In genomic region chr17:78175643-78175981, GRCh38 we compare ENCODE assay signal across 17 cellular contexts. TPM values are rescaled to one million over a fixed set of nuclear protein-coding genes. Genes with fewer than 3 reads are reported as not detected.
DNase-seq lines count a peak whose midpoint lies in the region; ATAC-seq and TF ChIP-seq lines count a peak whose summit lies in the region.
"Had no signal": no experiment of that assay in that cellular context is flagged by ENCODE, and none has a peak within 500 bp of the region (broad histone marks: within the 10 kb centered on the region; RNA-seq: fewer than 3 reads in every experiment).

No MANE protein-coding gene starts in this region.

- no peak for TF ChIP-seq EP300 in suprapubic skin (IDR thresholded peaks at IDR 0.05)

- H3K36me3 ChIP-seq in left lung (peaks cover 0 to 30% of the 10 kb centered on the region in 2 donors), suprapubic skin (peaks cover 18% of the 10 kb centered on the region)

- no peak for TF ChIP-seq POLR2A in suprapubic skin (IDR thresholded peaks at IDR 0.05)

- peak overlapping the region; percentile 96 for H3K27ac ChIP-seq in VCaP
- peak overlapping the region; percentile 88 to 92 for H3K27ac ChIP-seq in left lung
- peak overlapping the region; percentile 72 for H3K27ac ChIP-seq in suprapubic skin

- H3K9me3 ChIP-seq in left lung (no peaks in the 10 kb centered on the region), suprapubic skin (no peaks in the 10 kb centered on the region)
- H3K9me3 ChIP-seq: testis had no signal

- intact Hi-C loops in left lung (cut with DNase I), result no loop called here

- no peaks in the 10 kb centered on the region for H3K27me3 ChIP-seq in left lung
- H3K27me3 ChIP-seq in suprapubic skin, result no peaks in the 10 kb centered on the region
- H3K27me3 ChIP-seq: testis had no signal

- WGBS in suprapubic skin, result 84% methylated on average over 10 of the region's 14 CpGs

- ATAC-seq in left lung (no peak), HG03139 (IDR thresholded peaks at IDR 0.05; ENCODE audit: unreplicated experiment) (no peak)
- ATAC-seq: sciatic nerve had no signal

- H3K4me3 ChIP-seq in left lung (no peak overlapping the region), suprapubic skin (no peak overlapping the region)
- H3K4me3 ChIP-seq: SK-N-MC, testis had no signal

- TF ChIP-seq CTCF in VCaP (conservative IDR thresholded peaks at IDR 0.05) (no peak), left lung (IDR thresholded peaks at IDR 0.05) (no peak), suprapubic skin (IDR thresholded peaks at IDR 0.05) (no peak)

- peaks cover 41 to 89% of the 10 kb centered on the region in 2 donors for H3K4me1 ChIP-seq in left lung
- H3K4me1 ChIP-seq in suprapubic skin, result peaks cover 65% of the 10 kb centered on the region

- peak; percentile 59 for DNase-seq in activated CD8-positive, alpha-beta memory T cell treated with anti-CD3 and anti-CD28 coated beads for 24 hours
- DNase-seq in activated CD8-positive, alpha-beta memory T cell treated with anti-CD3 and anti-CD28 coated beads, Interleukin-2, amount 50 U/mL, for 48 hours, result no peak
- no peak for DNase-seq in left lung
- DNase-seq in suprapubic skin (ENCODE audit: low spot score in 2 of 2), result no peak
- no peak for DNase-seq in EL
- DNase-seq in central memory CD4-positive, alpha-beta T cell, result no peak
- DNase-seq: activated T-cell treated with anti-CD3 and anti-CD28 coated beads, Interleukin-2, amount 50 U/mL, for 1 hour; GF-D8; islet precursor cell; testis had no signal

RNA-seq across cellular contexts. Expression of gene SYNGR2, which starts 7.2 kb away (rescaled TPM):
- total RNA-seq in left lung (100 to 1,000 TPM; 192 to 227 TPM), suprapubic skin (100 to 1,000 TPM; 127 to 139 (median 133) TPM)

RNA-seq across cellular contexts. Expression of gene TK1, which starts 11.2 kb away (rescaled TPM):
- total RNA-seq in left lung (10 to 100 TPM; 24.0 to 33.0 TPM), suprapubic skin (1 to 10 TPM; 1.0 to 9.1 (median 7.0) TPM)

RNA-seq across cellular contexts. Expression of gene AFMID, which starts 11.6 kb away (rescaled TPM):
- total RNA-seq in left lung (10 to 100 TPM; 31.3 to 38.6 TPM), suprapubic skin (10 to 100 TPM; 43.9 to 78.3 (median 66.1) TPM)

RNA-seq across cellular contexts. Expression of gene C17orf99, which starts 29.4 kb away (rescaled TPM):
- total RNA-seq in left lung (not detected), suprapubic skin (1 to 10 TPM in 3 of 4 donors, not detected in 1; 1.4 to 2.7 (median 2.1) TPM)
- total RNA-seq: endodermal cell, glomerular endothelial cell, H4 had no signal

RNA-seq across cellular contexts. Expression of gene BIRC5, which starts 38.4 kb away (rescaled TPM):
- total RNA-seq in left lung (10 to 100 TPM in 1 of 2 donors, 1 to 10 TPM in 1; 4.8 to 12.1 TPM), suprapubic skin (1 to 10 TPM; 3.7 to 9.6 (median 5.5) TPM)
